1 cellular context compared by ENCODE assay signal in genomic region chr5:86631165-86631564, GRCh38.
TF ChIP-seq lines count a peak whose summit lies in the region.

No MANE protein-coding gene starts in this region.

TF ChIP-seq in H1, 55 proteins besides CTCF, POLR2A, EP300 and RAD21:
- TF ChIP-seq CEBPB (IDR thresholded peaks at IDR 0.05; ENCODE audit: low read depth, low read length): no peak
- no peak for TF ChIP-seq CBX8 (IDR thresholded peaks at IDR 0.05; ENCODE audit: borderline replicate concordance, low read depth, low read length)
- TF ChIP-seq RNF2 (IDR thresholded peaks at IDR 0.05; ENCODE audit: borderline replicate concordance, low read depth, low read length, missing control alignments, poor library complexity, severe bottlenecking): no peak
- no peak for TF ChIP-seq ZNF274 (IDR thresholded peaks at IDR 0.05; ENCODE audit: borderline replicate concordance, extremely low read depth, low read length)
- TF ChIP-seq CREB1 (IDR thresholded peaks at IDR 0.05): no peak
- TF ChIP-seq BRCA1 (IDR thresholded peaks at IDR 0.05; ENCODE audit: low read depth, low read length): no peak
- no peak for TF ChIP-seq CHD1 (IDR thresholded peaks at IDR 0.05; ENCODE audit: low read depth, low read length)
- TF ChIP-seq HDAC6 (IDR thresholded peaks at IDR 0.05; ENCODE audit: low read depth, low read length): no peak
- no peak for TF ChIP-seq BCL11A (IDR thresholded peaks at IDR 0.05; ENCODE audit: low read depth in 2 of 2, low read length in 2 of 2)
- TF ChIP-seq ATF3 (IDR thresholded peaks at IDR 0.05; ENCODE audit: insufficient read depth, low read depth, low read length): no peak
- TF ChIP-seq KDM5A (IDR thresholded peaks at IDR 0.05; ENCODE audit: low read length): no peak
- no peak for TF ChIP-seq SP2 (IDR thresholded peaks at IDR 0.05; ENCODE audit: low read length)
- no peak for TF ChIP-seq MAFK (IDR thresholded peaks at IDR 0.05; ENCODE audit: low read depth, low read length)
- TF ChIP-seq MAX (IDR thresholded peaks at IDR 0.05): no peak
- TF ChIP-seq SP1 (IDR thresholded peaks at IDR 0.05; ENCODE audit: low read depth, low read length): no peak
- no peak for TF ChIP-seq CHD7 (IDR thresholded peaks at IDR 0.05; ENCODE audit: insufficient replicate concordance, low read length)
- no peak for TF ChIP-seq YY1 (IDR thresholded peaks at IDR 0.05; ENCODE audit: low read depth, low read length)
- TF ChIP-seq BACH1 (IDR thresholded peaks at IDR 0.05; ENCODE audit: low read length): no peak
- TF ChIP-seq TEAD4 (IDR thresholded peaks at IDR 0.05; ENCODE audit: low read depth, low read length): no peak
